In genomic region chr12:52824741-52825410, GRCh38 we compare ENCODE assay signal across 25 cellular contexts. TPM values are rescaled to one million over a fixed set of nuclear protein-coding genes. Genes with fewer than 3 reads are reported as not detected.
"Had no signal": no experiment of that assay in that cellular context is flagged by ENCODE, and none has a peak within 500 bp of the region (broad histone marks: within the 10 kb centered on the region; RNA-seq: fewer than 3 reads in every experiment).

No MANE protein-coding gene starts in this region.

- FAIRE-seq: RCC 7860 had no signal

- H3K4me2 ChIP-seq: SK-N-SH had no signal

- H3K9ac ChIP-seq: SK-N-SH had no signal

- H3K9me3 ChIP-seq: SK-N-SH had no signal

- DNase-seq: KBM-7, MV-4-11, NCI-H1092, NCI-H1105 treated with DMSO at 0.1 percent for 48 hours, NCI-H1417 treated with DMSO at 0.1 percent for 48 hours, NCI-H146, NCI-H1694 treated with DMSO at 0.1 percent for 48 hours, NCI-H1930, NCI-H2081, NCI-H2107, NCI-H2227 treated with DMSO at 0.1 percent for 48 hours, NCI-H524 treated with DMSO at 0.1 percent for 48 hours, NCI-H69, NCI-H774, Right ventricle myocardium superior, RPMI8226, SIG-M5, SK-N-SH, SW 1271 had no signal

- H3K27ac ChIP-seq: HL-60 had no signal

RNA-seq across cellular contexts. Expression of gene KRT79, which starts 9.2 kb away (rescaled TPM):
- total RNA-seq: LHCN-M2, MCF 10A, NCI-H460, Right ventricle myocardium superior, SK-MEL-5 had no signal
- polyA plus RNA-seq: SK-N-SH had no signal

RNA-seq across cellular contexts. Expression of gene KRT4, which starts 11.0 kb away (rescaled TPM):
- total RNA-seq: LHCN-M2, MCF 10A, NCI-H460, Right ventricle myocardium superior, SK-MEL-5 had no signal
- polyA plus RNA-seq: SK-N-SH had no signal

RNA-seq across cellular contexts. Expression of gene KRT78, which starts 23.9 kb away (rescaled TPM):
- total RNA-seq: LHCN-M2, MCF 10A, NCI-H460, Right ventricle myocardium superior had no signal
- polyA plus RNA-seq: SK-N-SH had no signal

RNA-seq across cellular contexts. Expression of gene KRT3, which starts 29.0 kb away (rescaled TPM):
- total RNA-seq: LHCN-M2, MCF 10A, NCI-H460, Right ventricle myocardium superior, SK-MEL-5 had no signal
- polyA plus RNA-seq: SK-N-SH had no signal

RNA-seq across cellular contexts. Expression of gene KRT76, which starts 47.7 kb away (rescaled TPM):
- total RNA-seq: LHCN-M2, MCF 10A, NCI-H460, Right ventricle myocardium superior, SK-MEL-5 had no signal
- polyA plus RNA-seq: SK-N-SH had no signal
